Comparison of ENCODE assay signal across 2 cellular contexts in the genomic region with DNA sequence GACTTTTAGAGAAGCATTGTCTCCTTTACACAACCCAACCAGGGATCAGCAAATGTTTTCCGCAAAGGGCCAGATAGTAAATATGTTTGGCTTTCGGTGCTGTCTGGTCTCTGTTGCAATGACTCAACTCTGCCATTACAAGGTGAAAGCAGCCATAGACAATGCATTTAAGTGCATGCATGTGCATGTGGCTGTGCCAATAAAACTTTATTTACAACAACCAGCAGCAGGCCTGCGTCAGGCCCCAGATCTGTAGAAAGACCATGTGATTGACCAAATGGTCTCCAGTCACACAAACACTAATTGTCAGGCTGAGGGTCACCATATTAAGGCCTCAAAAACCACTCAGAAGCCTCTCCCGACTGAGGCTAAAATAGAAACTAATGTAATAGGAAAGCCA.
A peak's percentile ranks its signal among the peaks of the same experiment; 100 is the strongest.
TF ChIP-seq lines count a peak whose summit lies in the region.

No MANE protein-coding gene starts in this region.

TF ChIP-seq in HEK293, 187 proteins besides CTCF, POLR2A, EP300 and RAD21:
- no peak for TF ChIP-seq ZSCAN18 (tag by site-specific recombination; IDR thresholded peaks at IDR 0.05)
- no peak for TF ChIP-seq ZFP69B (tag by site-specific recombination; IDR thresholded peaks at IDR 0.05)
- peak; percentile 92 for TF ChIP-seq ZBTB44 (tag by site-specific recombination; IDR thresholded peaks at IDR 0.05)
- TF ChIP-seq ZXDB (tag by site-specific recombination; IDR thresholded peaks at IDR 0.05) = no peak

TF ChIP-seq in K562, 482 proteins besides CTCF, POLR2A, EP300 and RAD21:
- TF ChIP-seq HSF4 (CRISPR knock-in tag; IDR thresholded peaks at IDR 0.05; ENCODE audit: borderline replicate concordance) = no peak
- TF ChIP-seq, protein P1, sequence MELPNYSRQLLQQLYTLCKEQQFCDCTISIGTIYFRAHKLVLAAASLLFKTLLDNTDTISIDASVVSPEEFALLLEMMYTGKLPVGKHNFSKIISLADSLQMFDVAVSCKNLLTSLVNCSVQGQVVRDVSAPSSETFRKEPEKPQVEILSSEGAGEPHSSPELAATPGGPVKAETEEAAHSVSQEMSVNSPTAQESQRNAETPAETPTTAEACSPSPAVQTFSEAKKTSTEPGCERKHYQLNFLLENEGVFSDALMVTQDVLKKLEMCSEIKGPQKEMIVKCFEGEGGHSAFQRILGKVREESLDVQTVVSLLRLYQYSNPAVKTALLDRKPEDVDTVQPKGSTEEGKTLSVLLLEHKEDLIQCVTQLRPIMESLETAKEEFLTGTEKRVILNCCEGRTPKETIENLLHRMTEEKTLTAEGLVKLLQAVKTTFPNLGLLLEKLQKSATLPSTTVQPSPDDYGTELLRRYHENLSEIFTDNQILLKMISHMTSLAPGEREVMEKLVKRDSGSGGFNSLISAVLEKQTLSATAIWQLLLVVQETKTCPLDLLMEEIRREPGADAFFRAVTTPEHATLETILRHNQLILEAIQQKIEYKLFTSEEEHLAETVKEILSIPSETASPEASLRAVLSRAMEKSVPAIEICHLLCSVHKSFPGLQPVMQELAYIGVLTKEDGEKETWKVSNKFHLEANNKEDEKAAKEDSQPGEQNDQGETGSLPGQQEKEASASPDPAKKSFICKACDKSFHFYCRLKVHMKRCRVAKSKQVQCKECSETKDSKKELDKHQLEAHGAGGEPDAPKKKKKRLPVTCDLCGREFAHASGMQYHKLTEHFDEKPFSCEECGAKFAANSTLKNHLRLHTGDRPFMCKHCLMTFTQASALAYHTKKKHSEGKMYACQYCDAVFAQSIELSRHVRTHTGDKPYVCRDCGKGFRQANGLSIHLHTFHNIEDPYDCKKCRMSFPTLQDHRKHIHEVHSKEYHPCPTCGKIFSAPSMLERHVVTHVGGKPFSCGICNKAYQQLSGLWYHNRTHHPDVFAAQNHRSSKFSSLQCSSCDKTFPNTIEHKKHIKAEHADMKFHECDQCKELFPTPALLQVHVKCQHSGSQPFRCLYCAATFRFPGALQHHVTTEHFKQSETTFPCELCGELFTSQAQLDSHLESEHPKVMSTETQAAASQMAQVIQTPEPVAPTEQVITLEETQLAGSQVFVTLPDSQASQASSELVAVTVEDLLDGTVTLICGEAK (IDR thresholded peaks at IDR 0.05) = peak; percentile 97
- TF ChIP-seq, protein P1 (CRISPR knock-in tag; IDR thresholded peaks at IDR 0.05) = peak; percentile 97
- TF ChIP-seq SMAD1 (IDR thresholded peaks at IDR 0.05; ENCODE audit: low read depth, low read length, partially characterized antibody) = no peak
